ENCODE assay signal across 19 cellular contexts in genomic region chr3:178238179-178238578, GRCh38.
"Had no signal": no experiment of that assay in that cellular context is flagged by ENCODE, and none has a peak within 500 bp of the region (broad histone marks: within the 10 kb centered on the region; RNA-seq: fewer than 3 reads in every experiment).

No MANE protein-coding gene starts in this region.

- ATAC-seq: activated CD8-positive, alpha-beta T cell treated with anti-CD3 and anti-CD28 coated beads, Interleukin-2, amount 10 ng/mL, durations not matched to agents 7 days and 5 days; esophagus mucosa; heart right ventricle; right lobe of liver had no signal

- H3K9me3 ChIP-seq: ascending aorta, right lobe of liver, tibial nerve had no signal

- DNase-seq: activated CD4-positive, alpha-beta T cell treated with anti-CD3 and anti-CD28 coated beads, Interleukin-2, amount 10 ng/mL, durations not matched to agents 24 days and 14 days; activated CD8-positive, alpha-beta T cell treated with anti-CD3 and anti-CD28 coated beads, Interleukin-2, amount 10 ng/mL, durations not matched to agents 7 days and 5 days; activated effector memory CD4-positive, alpha-beta T cell treated with Interleukin-2 at 50 U/mL for 16 hours; activated naive CD4-positive, alpha-beta T cell treated with anti-CD3 and anti-CD28 coated beads, Interleukin-2, amount 50 U/mL, for 16 hours; activated T-cell treated with anti-CD3 and anti-CD28 coated beads, Interleukin-2, amount 50 U/mL, for 48 hours; heart right ventricle; kidney glomerular epithelial cell; left ventricle myocardium inferior; right lobe of liver; small intestine; stimulated activated CD4-positive, alpha-beta T cell treated with anti-CD3 and anti-CD28 coated beads, Interleukin-15, amount 100 ng/mL, for 24 hours; stimulated activated CD4-positive, alpha-beta T cell treated with anti-CD3 and anti-CD28 coated beads, Interleukin-2, amount 100 ng/mL, for 48 hours; T-helper 1 cell; T-helper 9 cell had no signal

- H3K27me3 ChIP-seq: ascending aorta, heart right ventricle, right lobe of liver, tibial nerve had no signal

- H3K36me3 ChIP-seq: ascending aorta, heart right ventricle, left ventricle myocardium inferior, right lobe of liver, tibial nerve had no signal

- H3K4me1 ChIP-seq: ascending aorta, right lobe of liver, tibial nerve had no signal

- H3K4me3 Mint-ChIP-seq: activated CD4-positive, alpha-beta T cell treated with anti-CD3 and anti-CD28 coated beads, Interleukin-2, amount 10 ng/mL, durations not matched to agents 24 days and 14 days; activated CD8-positive, alpha-beta T cell treated with anti-CD3 and anti-CD28 coated beads, Interleukin-2, amount 10 ng/mL, durations not matched to agents 7 days and 5 days; stimulated activated naive CD8-positive, alpha-beta T cell treated with anti-CD3 and anti-CD28 coated beads, Interleukin-15, Interleukin-2, amounts not matched to agents 100 ng/mL and 50 ng/mL, for 24 hours had no signal

- H3K27ac Mint-ChIP-seq: activated CD4-positive, alpha-beta T cell treated with anti-CD3 and anti-CD28 coated beads, Interleukin-2, amount 10 ng/mL, durations not matched to agents 24 days and 14 days; activated CD8-positive, alpha-beta T cell treated with anti-CD3 and anti-CD28 coated beads, Interleukin-2, amount 10 ng/mL, durations not matched to agents 7 days and 5 days; stimulated activated naive CD8-positive, alpha-beta T cell treated with anti-CD3 and anti-CD28 coated beads, Interleukin-15, Interleukin-2, amounts not matched to agents 100 ng/mL and 50 ng/mL, for 24 hours had no signal

- H3K4me3 ChIP-seq: ascending aorta, coronary artery, heart right ventricle, left ventricle myocardium inferior, right lobe of liver, tibial nerve had no signal

- H3K27me3 Mint-ChIP-seq: activated CD4-positive, alpha-beta T cell treated with anti-CD3 and anti-CD28 coated beads, Interleukin-2, amount 10 ng/mL, durations not matched to agents 24 days and 14 days; stimulated activated naive CD8-positive, alpha-beta T cell treated with anti-CD3 and anti-CD28 coated beads, Interleukin-15, Interleukin-2, amounts not matched to agents 100 ng/mL and 50 ng/mL, for 24 hours had no signal

- H3K27ac ChIP-seq: ascending aorta, coronary artery, heart right ventricle, left ventricle myocardium inferior, right lobe of liver, tibial nerve had no signal

- H3K4me1 Mint-ChIP-seq: activated CD4-positive, alpha-beta T cell treated with anti-CD3 and anti-CD28 coated beads, Interleukin-2, amount 10 ng/mL, durations not matched to agents 24 days and 14 days had no signal

- H3K9me3 Mint-ChIP-seq: activated CD4-positive, alpha-beta T cell treated with anti-CD3 and anti-CD28 coated beads, Interleukin-2, amount 10 ng/mL, durations not matched to agents 24 days and 14 days had no signal
